28 cellular contexts compared by ENCODE assay signal in genomic region chr22:24901448-24901847, GRCh38. TPM values are rescaled to one million over a fixed set of nuclear protein-coding genes. Genes with fewer than 3 reads are reported as not detected.
"Had no signal": no experiment of that assay in that cellular context is flagged by ENCODE, and none has a peak within 500 bp of the region (broad histone marks: within the 10 kb centered on the region; RNA-seq: fewer than 3 reads in every experiment).

No MANE protein-coding gene starts in this region.

- H3K4me3 ChIP-seq: breast epithelium, heart left ventricle, left lung, lower lobe of right lung, right atrium auricular region, stomach, thyroid gland, upper lobe of left lung had no signal

- H3K27ac ChIP-seq: breast epithelium, heart left ventricle, left lung, lower lobe of right lung, right atrium auricular region, thyroid gland, upper lobe of left lung had no signal

- ATAC-seq: activated CD4-positive, alpha-beta T cell treated with anti-CD3 and anti-CD28 coated beads for 36 hours; activated naive CD4-positive, alpha-beta T cell treated with anti-CD3 and anti-CD28 coated beads, Interleukin-2, amount 50 U/mL, for 72 hours; activated T-cell treated with anti-CD3 and anti-CD28 coated beads, Interleukin-2, amount 50 U/mL, for 72 hours; esophagus mucosa; heart left ventricle; left lung; lower lobe of right lung; natural killer cell treated with Interleukin-12 subunit alpha and Interleukin-12 subunit beta and Interleukin-15 and Interleukin-18, amount 100 ng/mL, for 72 hours; stimulated activated naive B cell treated with anti-CD40 and anti-IgM and Interleukin-4, amounts not matched to agents 10 μg/mL and 1 μg/mL and 100 μg/mL, for 72 hours had no signal

- H3K27me3 ChIP-seq: breast epithelium, heart left ventricle, left lung, right atrium auricular region, stomach, thyroid gland, upper lobe of left lung had no signal

- DNase-seq: activated CD4-positive, alpha-beta T cell treated with anti-CD3 and anti-CD28 coated beads for 36 hours; activated CD4-positive, alpha-beta T cell treated with anti-CD3 and anti-CD28 coated beads, Interleukin-2, amount 50 U/mL, for 4 hours; activated CD4-positive, CD25-positive, alpha-beta regulatory T cell; activated naive CD4-positive, alpha-beta T cell; activated T-cell treated with anti-CD3 and anti-CD28 coated beads for 4 hours; activated T-cell treated with anti-CD3 and anti-CD28 coated beads, Interleukin-2, amount 50 U/mL, for 72 hours; central memory CD4-positive, alpha-beta T cell; endodermal cell; foreskin fibroblast; heart left ventricle; kidney glomerular epithelial cell; left lung; lower lobe of right lung; mesenchymal stem cell; stimulated activated CD4-positive, alpha-beta T cell treated with anti-CD3 and anti-CD28 coated beads, Interleukin-15, amount 100 ng/mL, for 24 hours; stimulated activated CD4-positive, alpha-beta T cell treated with anti-CD3 and anti-CD28 coated beads, Interleukin-2, amount 100 ng/mL, for 24 hours; stimulated activated naive B cell treated with anti-CD40 and anti-IgM and Interleukin-4, amounts not matched to agents 10 μg/mL and 1 μg/mL and 100 μg/mL, for 72 hours; stomach; thyroid gland; upper lobe of left lung had no signal

- H3K9me3 ChIP-seq: thyroid gland had no signal

- H3K4me1 ChIP-seq: breast epithelium, heart left ventricle, left lung, lower lobe of right lung, right atrium auricular region, stomach, thyroid gland, upper lobe of left lung had no signal

- H3K36me3 ChIP-seq: breast epithelium had no signal

RNA-seq across cellular contexts. Expression of gene LHFPL7, which starts 45.0 kb away (rescaled TPM):
- total RNA-seq: activated CD4-positive, alpha-beta T cell treated with anti-CD3 and anti-CD28 coated beads for 36 hours; activated naive CD4-positive, alpha-beta T cell treated with anti-CD3 and anti-CD28 coated beads, Interleukin-2, amount 50 U/mL, for 72 hours; activated T-cell treated with anti-CD3 and anti-CD28 coated beads, Interleukin-2, amount 50 U/mL, for 72 hours; breast epithelium; endodermal cell; esophagus mucosa; heart left ventricle; left lung; lower lobe of right lung; myocyte; natural killer cell treated with Interleukin-12 subunit alpha and Interleukin-12 subunit beta and Interleukin-15 and Interleukin-18, amount 100 ng/mL, for 72 hours; omental fat pad; pulmonary artery endothelial cell; right atrium auricular region; stomach; thyroid gland; upper lobe of left lung had no signal
